In the genomic region with DNA sequence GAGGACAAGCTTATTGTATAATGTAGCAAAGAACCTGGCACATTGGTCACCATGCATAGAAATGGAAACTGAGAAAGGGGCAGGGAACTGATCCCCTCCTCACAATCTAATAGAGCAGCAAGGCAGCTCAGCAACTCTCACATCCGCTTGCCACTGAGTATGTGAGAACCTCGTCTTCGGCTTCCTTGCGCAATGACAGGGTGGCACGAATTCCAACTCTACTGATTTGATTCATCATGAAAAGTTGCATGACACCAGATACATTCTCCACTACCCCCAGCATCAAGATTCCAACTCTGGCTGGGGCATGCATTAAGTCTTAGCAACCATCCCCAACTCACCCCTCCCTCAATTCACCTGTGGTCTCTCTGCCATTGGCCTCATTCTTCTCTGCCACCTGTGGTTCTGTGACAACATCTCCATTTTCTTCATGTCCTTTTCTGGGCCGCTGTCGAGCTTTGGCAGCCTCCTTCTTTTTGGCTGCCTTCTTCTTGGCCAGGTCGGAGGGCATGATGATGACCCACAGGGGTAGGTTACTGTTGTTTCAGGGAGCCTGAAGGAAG, we compare ENCODE assay signal across 9 cellular contexts. TPM values are rescaled to one million over a fixed set of nuclear protein-coding genes. Genes with fewer than 3 reads are reported as not detected.
DNase-seq lines count a peak whose midpoint lies in the region; ATAC-seq and TF ChIP-seq lines count a peak whose summit lies in the region.
"Had no signal": no experiment of that assay in that cellular context is flagged by ENCODE, and none has a peak within 500 bp of the region (broad histone marks: within the 10 kb centered on the region; RNA-seq: fewer than 3 reads in every experiment).

No MANE protein-coding gene starts in this region.

- in situ Hi-C loops in transverse colon (cut with MboI; ENCODE audit: low pct_ligation_motif_present in 1 of 4, low pct_unique_long_range_greater_than_20kb in 1 of 4, low sequenced_read_pairs in 3 of 4): no loop called here

- peaks cover 35% of the 10 kb centered on the region for H3K4me1 Mint-ChIP-seq in activated naive CD4-positive, alpha-beta T cell treated with anti-CD3 and anti-CD28 coated beads, Interleukin-2, amount 10 ng/mL, durations not matched to agents 7 days and 5 days
- H3K4me1 Mint-ChIP-seq in activated naive CD8-positive, alpha-beta T cell treated with anti-CD3 and anti-CD28 coated beads, Interleukin-2, amount 10 ng/mL, durations not matched to agents 7 days and 5 days: peaks cover 21% of the 10 kb centered on the region

- peaks cover 33% of the 10 kb centered on the region for H3K36me3 Mint-ChIP-seq in activated naive CD4-positive, alpha-beta T cell treated with anti-CD3 and anti-CD28 coated beads, Interleukin-2, amount 10 ng/mL, durations not matched to agents 7 days and 5 days
- peaks cover 8% of the 10 kb centered on the region for H3K36me3 Mint-ChIP-seq in activated naive CD8-positive, alpha-beta T cell treated with anti-CD3 and anti-CD28 coated beads, Interleukin-2, amount 10 ng/mL, durations not matched to agents 7 days and 5 days

- H3K27me3 Mint-ChIP-seq in activated naive CD4-positive, alpha-beta T cell treated with anti-CD3 and anti-CD28 coated beads, Interleukin-2, amount 10 ng/mL, durations not matched to agents 7 days and 5 days: peaks cover 11% of the 10 kb centered on the region
- H3K27me3 Mint-ChIP-seq in activated naive CD8-positive, alpha-beta T cell treated with anti-CD3 and anti-CD28 coated beads, Interleukin-2, amount 10 ng/mL, durations not matched to agents 7 days and 5 days: peaks cover 4% of the 10 kb centered on the region

- CTCF ChIA-PET in activated naive CD4-positive, alpha-beta T cell treated with anti-CD3 and anti-CD28 coated beads, Interleukin-2, amount 10 ng/mL, durations not matched to agents 7 days and 5 days (lab: Charles Lee): interaction anchor here (1.7 to 1.8 kb wide), 2 partner anchors 18 to 57 kb away, joined by 3 to 17 read pairs; no protein-coding TSS in a partner anchor

- H3K27ac ChIP-seq in right lobe of liver (no peak overlapping the region), transverse colon (peak overlapping the region in 3 of 4 donors; percentile 87 to 94 (median 88))

- intact Hi-C loops in right lobe of liver (cut with DNase I): no loop called here
- intact Hi-C loops in transverse colon (cut with DNase I; ENCODE audit: low total_unique reads): no loop called here

- TF ChIP-seq CTCF in right lobe of liver (IDR thresholded peaks at IDR 0.05): no peak
- TF ChIP-seq CTCF in transverse colon (IDR thresholded peaks at IDR 0.05): no peak

- peak overlapping the region; percentile 97 for H3K4me3 Mint-ChIP-seq in activated naive CD4-positive, alpha-beta T cell treated with anti-CD3 and anti-CD28 coated beads, Interleukin-2, amount 10 ng/mL, durations not matched to agents 7 days and 5 days
- H3K4me3 Mint-ChIP-seq in activated naive CD8-positive, alpha-beta T cell treated with anti-CD3 and anti-CD28 coated beads, Interleukin-2, amount 10 ng/mL, durations not matched to agents 7 days and 5 days: peak overlapping the region; percentile 93

- H3K9me3 ChIP-seq in right lobe of liver: no peaks in the 10 kb centered on the region
- no peaks in the 10 kb centered on the region for H3K9me3 ChIP-seq in transverse colon

- WGBS in right lobe of liver (ENCODE audit: insufficient coverage, low coverage, low lambda C conversion rate, missing lambda C conversion rate): 17% methylated on average over 4 of the region's 8 CpGs
- WGBS in transverse colon (ENCODE audit: low coverage in 1 of 2), 2 donors: 35 to 56% methylated on average over 3 to 8 of the region's 8 CpGs

- TF ChIP-seq EP300 in transverse colon (IDR thresholded peaks at IDR 0.05; ENCODE audit: low read depth): no peak

- no peak for ATAC-seq in activated naive CD8-positive, alpha-beta T cell treated with anti-CD3 and anti-CD28 coated beads, Interleukin-2, amount 10 ng/mL, durations not matched to agents 7 days and 5 days (ENCODE audit: low read depth)
- ATAC-seq in right lobe of liver (no peak), GM21717 (IDR thresholded peaks at IDR 0.05; ENCODE audit: unreplicated experiment) (no peak), GM19023 (IDR thresholded peaks at IDR 0.05; ENCODE audit: unreplicated experiment) (no peak)

- H3K9me3 Mint-ChIP-seq in activated naive CD4-positive, alpha-beta T cell treated with anti-CD3 and anti-CD28 coated beads, Interleukin-2, amount 10 ng/mL, durations not matched to agents 7 days and 5 days: no peaks in the 10 kb centered on the region
- no peaks in the 10 kb centered on the region for H3K9me3 Mint-ChIP-seq in activated naive CD8-positive, alpha-beta T cell treated with anti-CD3 and anti-CD28 coated beads, Interleukin-2, amount 10 ng/mL, durations not matched to agents 7 days and 5 days

- peaks cover 0 to 14% (median 5%) of the 10 kb centered on the region in 4 donors for H3K4me1 ChIP-seq in right lobe of liver
- peaks cover 14 to 27% (median 24%) of the 10 kb centered on the region in 4 donors for H3K4me1 ChIP-seq in transverse colon

- H3K27me3 ChIP-seq in right lobe of liver (no peaks in the 10 kb centered on the region), transverse colon (no peaks in the 10 kb centered on the region)

- H3K36me3 ChIP-seq in right lobe of liver (peaks cover 0 to 39% (median 11%) of the 10 kb centered on the region in 4 donors), transverse colon (peaks cover 0 to 30% (median 8%) of the 10 kb centered on the region in 4 donors)

- POLR2A ChIA-PET in activated naive CD8-positive, alpha-beta T cell treated with anti-CD3 and anti-CD28 coated beads, Interleukin-2, amount 10 ng/mL, durations not matched to agents 7 days and 5 days (lab: Charles Lee): interaction anchor here (1.4 to 2.1 kb wide), 2 partner anchors 8 to 17 kb away, joined by 7 to 18 read pairs; no protein-coding TSS in a partner anchor

- no peak for TF ChIP-seq POLR2A in right lobe of liver (IDR thresholded peaks at IDR 0.05)
- TF ChIP-seq POLR2A in transverse colon (IDR thresholded peaks at IDR 0.05): no peak

- DNase-seq in activated naive CD4-positive, alpha-beta T cell treated with anti-CD3 and anti-CD28 coated beads, Interleukin-2, amount 10 ng/mL, durations not matched to agents 7 days and 5 days: no peak
- no peak for DNase-seq in activated naive CD4-positive, alpha-beta T cell treated with anti-CD3 and anti-CD28 coated beads, Interleukin-2, amount 50 U/mL, for 16 hours
- DNase-seq in activated naive CD8-positive, alpha-beta T cell treated with anti-CD3 and anti-CD28 coated beads, Interleukin-2, amount 10 ng/mL, durations not matched to agents 7 days and 5 days: no peak
- DNase-seq in right lobe of liver (no peak), transverse colon (no peak)
- DNase-seq in stimulated activated naive CD4-positive, alpha-beta T cell treated with Interleukin-2 at 50 U/mL for 16 hours (lab: John Stamatoyannopoulos, UW): no peak
- DNase-seq: NCI-H526 had no signal

- H3K4me3 ChIP-seq in right lobe of liver (peak overlapping the region; percentile 80 to 95 (median 87)), transverse colon (peak overlapping the region; percentile 71 to 89 (median 78))

- H3K27ac Mint-ChIP-seq in activated naive CD4-positive, alpha-beta T cell treated with anti-CD3 and anti-CD28 coated beads, Interleukin-2, amount 10 ng/mL, durations not matched to agents 7 days and 5 days: peak overlapping the region; percentile 89
- peak overlapping the region; percentile 86 for H3K27ac Mint-ChIP-seq in activated naive CD8-positive, alpha-beta T cell treated with anti-CD3 and anti-CD28 coated beads, Interleukin-2, amount 10 ng/mL, durations not matched to agents 7 days and 5 days

RNA-seq across cellular contexts. Expression of a gene that starts 1.0 kb away (rescaled TPM):
- 10 to 100 TPM; 29.5 to 31.2 TPM for total RNA-seq in activated naive CD8-positive, alpha-beta T cell treated with anti-CD3 and anti-CD28 coated beads, Interleukin-2, amount 10 ng/mL, durations not matched to agents 7 days and 5 days
- 10 to 100 TPM in 4 of 6 experiments, 1 to 10 TPM in 2; 7.3 to 22.3 (median 11.4) TPM for total RNA-seq in right lobe of liver
- total RNA-seq in transverse colon: 10 to 100 TPM in 3 of 4 donors, 1 to 10 TPM in 1; 10.0 to 30.8 (median 27.8) TPM

RNA-seq across cellular contexts. Expression of a gene that starts 6.3 kb away (rescaled TPM):
- total RNA-seq in activated naive CD8-positive, alpha-beta T cell treated with anti-CD3 and anti-CD28 coated beads, Interleukin-2, amount 10 ng/mL, durations not matched to agents 7 days and 5 days: 10 to 100 TPM; 44.3 to 48.4 TPM
- total RNA-seq in right lobe of liver (10 to 100 TPM; 11.9 to 20.7 (median 17.7) TPM), transverse colon (100 to 1,000 TPM in 1 of 4 donors, 10 to 100 TPM in 3; 48.4 to 104 (median 50.9) TPM)

RNA-seq across cellular contexts. Expression of a gene that starts 15.7 kb away (rescaled TPM):
- 1 to 10 TPM; 1.6 to 2.2 TPM for total RNA-seq in activated naive CD8-positive, alpha-beta T cell treated with anti-CD3 and anti-CD28 coated beads, Interleukin-2, amount 10 ng/mL, durations not matched to agents 7 days and 5 days
- not detected for total RNA-seq in right lobe of liver
- total RNA-seq in transverse colon: not detected

RNA-seq across cellular contexts. Expression of a gene that starts 22.5 kb away (rescaled TPM):
- total RNA-seq in activated naive CD8-positive, alpha-beta T cell treated with anti-CD3 and anti-CD28 coated beads, Interleukin-2, amount 10 ng/mL, durations not matched to agents 7 days and 5 days: 10 to 100 TPM in 1 of 2 experiments, 1 to 10 TPM in 1; 7.8 to 12.6 TPM
- total RNA-seq in right lobe of liver (1 to 10 TPM; 2.4 to 7.3 (median 2.7) TPM), transverse colon (10 to 100 TPM in 2 of 4 donors, 1 to 10 TPM in 2; 6.6 to 19.1 (median 9.9) TPM)

RNA-seq across cellular contexts. Expression of a gene that starts 39.0 kb away (rescaled TPM):
- total RNA-seq in activated naive CD8-positive, alpha-beta T cell treated with anti-CD3 and anti-CD28 coated beads, Interleukin-2, amount 10 ng/mL, durations not matched to agents 7 days and 5 days: not detected
- total RNA-seq in right lobe of liver (not detected), transverse colon (not detected)

Comparison
In these comparisons a context has a peak if more than half of its experiments do, and no peak if none do; other contexts are left out.
1. H3K27ac ChIP-seq: peak in transverse colon (3 of 4); none in right lobe of liver (0 of 3).